ENCODE assay signal across 8 cellular contexts in genomic region chr2:38603402-38604265, GRCh38. TPM values are rescaled to one million over a fixed set of nuclear protein-coding genes. Genes with fewer than 3 reads are reported as not detected.
DNase-seq lines count a peak whose midpoint lies in the region; ATAC-seq and TF ChIP-seq lines count a peak whose summit lies in the region.

No MANE protein-coding gene starts in this region.

- H3K27me3 ChIP-seq in RWPE2 (ENCODE audit: insufficient read depth, poor library complexity, severe bottlenecking) = no peaks in the 10 kb centered on the region
- H3K27me3 ChIP-seq in neuron (ENCODE audit: insufficient read depth, low read length) = no peaks in the 10 kb centered on the region

- H3K4me3 ChIP-seq in RWPE2 (ENCODE audit: severe bottlenecking) (peak overlapping the region; percentile 88), neuron (ENCODE audit: low read length) (peak overlapping the region; percentile 90)

- H3K4me1 ChIP-seq in RWPE2 (ENCODE audit: insufficient read depth, poor library complexity, severe bottlenecking) (peaks cover 18% of the 10 kb centered on the region), neuron (ENCODE audit: insufficient read depth, low read length) (peaks cover 28% of the 10 kb centered on the region)

- H3K36me3 ChIP-seq in RWPE2 (ENCODE audit: low read depth) (no peaks in the 10 kb centered on the region), neuron (ENCODE audit: insufficient read depth, low read length) (no peaks in the 10 kb centered on the region)

- peak overlapping the region; percentile 99 for H2AFZ ChIP-seq in neuron (ENCODE audit: low read depth, low read length)

- peak; percentile 89 for TF ChIP-seq CTCF in RWPE2 (IDR thresholded peaks at IDR 0.05; ENCODE audit: poor library complexity, severe bottlenecking)

- H3K9me3 ChIP-seq in RWPE2 (ENCODE audit: severe bottlenecking) (no peaks in the 10 kb centered on the region), neuron (ENCODE audit: low read length) (no peaks in the 10 kb centered on the region)

- peak; percentile 75 for DNase-seq in COR-L47 (lab: John Stamatoyannopoulos, UW)
- peak; percentile 78 for DNase-seq in M059J (ENCODE audit: low read depth)
- no peak for DNase-seq in RWPE2 (ENCODE audit: low spot score)
- DNase-seq in activated effector memory CD4-positive, alpha-beta T cell treated with anti-CD3 and anti-CD28 coated beads, Interleukin-2, amount 50 U/mL, for 16 hours = peak; percentile 94
- DNase-seq in foreskin melanocyte = peak; percentile 87
- peak; percentile 72 for DNase-seq in stromal cell of bone marrow (ENCODE audit: low read depth)

- ATAC-seq in GM21723 (IDR thresholded peaks at IDR 0.05; ENCODE audit: unreplicated experiment) (peak; percentile 41), RWPE2 (ENCODE audit: low read depth) (peak; percentile 23; the same call in 2 of the 3 replicates)

- H3K27ac ChIP-seq in RWPE2 (ENCODE audit: poor library complexity, severe bottlenecking) = no peak overlapping the region

RNA-seq across cellular contexts. Expression of gene HNRNPLL, which starts 0.9 kb away (rescaled TPM):
- total RNA-seq in M059J (2014; rRNA removed; shearing (Covaris generic)) = 30.7 and 42.8 TPM in 2 replicates
